ENCODE assay signal across 1 cellular context in genomic region chr20:31661625-31662371, GRCh38.
TF ChIP-seq lines count a peak whose summit lies in the region.

No MANE protein-coding gene starts in this region.

TF ChIP-seq in HEK293, 187 proteins besides CTCF, POLR2A, EP300 and RAD21 (continued from another document):
- TF ChIP-seq PATZ1 (tag by site-specific recombination; IDR thresholded peaks at IDR 0.05) = no peak; the same call in 1 of the 2 replicates
- no peak for TF ChIP-seq ZSCAN4 (tag by site-specific recombination; IDR thresholded peaks at IDR 0.05)
- TF ChIP-seq SCRT2 (tag by site-specific recombination; IDR thresholded peaks at IDR 0.05) = no peak
- TF ChIP-seq SP3 (tag by site-specific recombination; IDR thresholded peaks at IDR 0.05) = peak; percentile 79
- TF ChIP-seq ZNF776 (tag by site-specific recombination; IDR thresholded peaks at IDR 0.05; ENCODE audit: borderline replicate concordance) = no peak
- no peak for TF ChIP-seq SALL2 (tag by site-specific recombination; IDR thresholded peaks at IDR 0.05; ENCODE audit: borderline replicate concordance)
- no peak for TF ChIP-seq ZNF623 (tag by site-specific recombination; IDR thresholded peaks at IDR 0.05)
- TF ChIP-seq ZFP3 (tag by site-specific recombination; IDR thresholded peaks at IDR 0.05; ENCODE audit: low read depth) = no peak
- no peak for TF ChIP-seq ZNF530 (tag by site-specific recombination; IDR thresholded peaks at IDR 0.05; ENCODE audit: low read depth)
- TF ChIP-seq ZNF223 (tag by site-specific recombination; IDR thresholded peaks at IDR 0.05) = no peak
- no peak for TF ChIP-seq ZNF791 (tag by site-specific recombination; IDR thresholded peaks at IDR 0.05)
- no peak for TF ChIP-seq ZNF837 (tag by site-specific recombination; IDR thresholded peaks at IDR 0.05)
- no peak for TF ChIP-seq HOXA7 (CRISPR knock-in tag; IDR thresholded peaks at IDR 0.05; ENCODE audit: borderline replicate concordance)
- no peak for TF ChIP-seq ZNF266 (tag by site-specific recombination; IDR thresholded peaks at IDR 0.05; ENCODE audit: low read depth)
- no peak for TF ChIP-seq YY2 (tag by site-specific recombination; IDR thresholded peaks at IDR 0.05)
- no peak for TF ChIP-seq ZNF624 (tag by site-specific recombination; IDR thresholded peaks at IDR 0.05)
- no peak for TF ChIP-seq ZNF843 (tag by site-specific recombination; IDR thresholded peaks at IDR 0.05)
- TF ChIP-seq ZNF48 (tag by site-specific recombination; IDR thresholded peaks at IDR 0.05) = no peak
- no peak for TF ChIP-seq ZNF560 (tag by site-specific recombination; IDR thresholded peaks at IDR 0.05; ENCODE audit: borderline replicate concordance)
- TF ChIP-seq ZNF350 (tag by site-specific recombination; IDR thresholded peaks at IDR 0.05) = no peak
- no peak for TF ChIP-seq ZNF621 (tag by site-specific recombination; IDR thresholded peaks at IDR 0.05)
- no peak for TF ChIP-seq FEZF1 (tag by site-specific recombination; IDR thresholded peaks at IDR 0.05)
- TF ChIP-seq KLF7 (tag by site-specific recombination; IDR thresholded peaks at IDR 0.05; ENCODE audit: borderline replicate concordance) = no peak
- TF ChIP-seq ZNF677 (tag by site-specific recombination; IDR thresholded peaks at IDR 0.05) = no peak
- no peak for TF ChIP-seq ZNF155 (tag by site-specific recombination; IDR thresholded peaks at IDR 0.05)
- TF ChIP-seq OVOL3 (tag by site-specific recombination; IDR thresholded peaks at IDR 0.05) = no peak
- TF ChIP-seq ZNF692 (tag by site-specific recombination; IDR thresholded peaks at IDR 0.05) = 0 out of 2 replicates have a peak, but pooled peaks have one; percentile 33
- TF ChIP-seq ZBTB11 (tag by site-specific recombination; conservative IDR thresholded peaks at IDR 0.05; ENCODE audit: low read depth) = no peak
- TF ChIP-seq MZF1 (tag by site-specific recombination; IDR thresholded peaks at IDR 0.05; ENCODE audit: borderline replicate concordance) = no peak
- no peak for TF ChIP-seq ZNF23 (tag by site-specific recombination; IDR thresholded peaks at IDR 0.05; ENCODE audit: borderline replicate concordance)
- TF ChIP-seq ZSCAN30 (tag by site-specific recombination; IDR thresholded peaks at IDR 0.05) = no peak
- TF ChIP-seq TCF7L2 (IDR thresholded peaks at IDR 0.05; ENCODE audit: borderline replicate concordance, low read depth, low read length) = no peak
- no peak for TF ChIP-seq ZNF362 (tag by site-specific recombination; IDR thresholded peaks at IDR 0.05)
- peak; percentile 49 for TF ChIP-seq SP2 (tag by site-specific recombination; IDR thresholded peaks at IDR 0.05)
- no peak for TF ChIP-seq ZNF138 (tag by site-specific recombination; IDR thresholded peaks at IDR 0.05; ENCODE audit: borderline replicate concordance)
- TF ChIP-seq ZNF513 (tag by site-specific recombination; IDR thresholded peaks at IDR 0.05) = no peak
TF ChIP-seq in HEK293: peak in this region for 19.
